Comparison of ENCODE assay signal across 26 cellular contexts in genomic region chr6:95544517-95545225, GRCh38. TPM values are rescaled to one million over a fixed set of nuclear protein-coding genes. Genes with fewer than 3 reads are reported as not detected.
DNase-seq lines count a peak whose midpoint lies in the region; ATAC-seq, FAIRE-seq and TF ChIP-seq lines count a peak whose summit lies in the region.
"Had no signal": no experiment of that assay in that cellular context is flagged by ENCODE, and none has a peak within 500 bp of the region (broad histone marks: within the 10 kb centered on the region; RNA-seq: fewer than 3 reads in every experiment).

No MANE protein-coding gene starts in this region.

- no peak overlapping the region for H3K9ac ChIP-seq in liver (ENCODE audit: low read depth in 1 of 2, low read length in 2 of 2)
- H3K9ac ChIP-seq in HepG2 (ENCODE audit: insufficient read depth, low read depth, low read length): no peak overlapping the region

- no peaks in the 10 kb centered on the region for H4K20me1 ChIP-seq in HepG2 (ENCODE audit: insufficient read depth, low read length)

- no peak for TF ChIP-seq POLR2A in HepG2 (IDR thresholded peaks at IDR 0.05; ENCODE audit: insufficient read depth in 1 of 2, low read depth in 2 of 2, low read length in 2 of 2)
- no peak for TF ChIP-seq POLR2A in vagina (IDR thresholded peaks at IDR 0.05)

- DNase-seq in HepG2 (ENCODE audit: low spot score): no peak
- no peak for DNase-seq in left ventricle myocardium superior
- no peak for DNase-seq in sciatic nerve (ENCODE audit: low spot score)
- no peak for DNase-seq in vagina (ENCODE audit: extremely low spot score in 2 of 2)
- no peak for DNase-seq in left lung
- no peak for DNase-seq in dermis blood vessel endothelial cell
- no peak for DNase-seq in NOMO-1 treated with DMSO at 0.1 percent for 48 hours (lab: John Stamatoyannopoulos, UW; ENCODE audit: unreplicated experiment)
- DNase-seq: 8988T; activated CD4-positive, alpha-beta T cell treated with anti-CD3 and anti-CD28 coated beads, Interleukin-2, amount 10 ng/mL, durations not matched to agents 7 days and 5 days; activated gamma-delta T cell treated with Interleukin-2 at 50 U/mL for 16 hours; activated T-cell treated with anti-CD3 and anti-CD28 coated beads, Interleukin-2, amount 50 U/mL, for 4 hours; CD4-positive, alpha-beta T cell; EL; head of caudate nucleus; kidney glomerular epithelial cell; mesenchymal stem cell; NCI-H1048; NCI-H1694; psoas muscle; stimulated activated CD4-positive, alpha-beta T cell treated with anti-CD3 and anti-CD28 coated beads, Interleukin-2, amount 100 ng/mL, for 24 hours; T-helper 2 cell had no signal

- no peak for FAIRE-seq in HepG2 (lab: Jason Lieb, UNC)
- FAIRE-seq: GM12878 had no signal

- BruUV-seq in HepG2 (replicated peaks; lab: Mats Ljungman, UMichigan): no TSS peak

- peaks cover 4 to 19% (median 10%) of the 10 kb centered on the region in 4 donors for H3K4me1 ChIP-seq in liver (ENCODE audit: control insufficient read depth in 4 of 4, insufficient read depth in 4 of 4, low read length in 3 of 4)
- H3K4me1 ChIP-seq in HepG2 (ENCODE audit: insufficient read depth, low read length): no peaks in the 10 kb centered on the region
- peaks cover 25% of the 10 kb centered on the region for H3K4me1 ChIP-seq in vagina
- no peaks in the 10 kb centered on the region for H3K4me1 ChIP-seq in left lung
- H3K4me1 ChIP-seq: psoas muscle had no signal

- TF ChIP-seq EP300 in HepG2 (IDR thresholded peaks at IDR 0.05; ENCODE audit: low read depth in 2 of 2, low read length in 2 of 2) (no peak), HepG2 (CRISPR knock-in tag; IDR thresholded peaks at IDR 0.05; ENCODE audit: borderline replicate concordance) (no peak)

- WGBS in liver: 17% methylated on average over 3 of the region's 3 CpGs
- WGBS in HepG2 (ENCODE audit: low lambda C conversion rate): 0% methylated on average over 3 of the region's 3 CpGs

- in situ Hi-C loops in HepG2 (cut with HindIII; ENCODE audit: extremely low pct_ligation_motif_present, low pct_unique_long_range_greater_than_20kb): no loop called here

- ATAC-seq in HepG2: no peak
- ATAC-seq in left ventricle myocardium superior: peak; percentile 31
- peak; percentile 14 for ATAC-seq in sciatic nerve
- ATAC-seq in left lung: no peak
- ATAC-seq: activated T-cell treated with anti-CD3 and anti-CD28 coated beads, Interleukin-2, amount 50 U/mL, for 4 hours; GM12878; SK-N-SH treated with all-trans-retinoic acid at 6 μM for 48 hours had no signal

- no peak overlapping the region for H3K4me2 ChIP-seq in HepG2 (ENCODE audit: low read depth, low read length)
- H3K4me2 ChIP-seq: smooth muscle cell had no signal

- TF ChIP-seq RAD21 in liver (IDR thresholded peaks at IDR 0.05) (no peak), HepG2 (CRISPR knock-in tag; IDR thresholded peaks at IDR 0.05) (no peak)

- H3K79me2 ChIP-seq in HepG2 (ENCODE audit: insufficient read depth, low read length): no peaks in the 10 kb centered on the region

- POLR2A ChIA-PET in HepG2 (lab: Yijun Ruan, JAX): no interaction called here

- CTCF ChIA-PET in HepG2 (lab: Yijun Ruan, JAX; ENCODE audit: low intra/inter-chr PET ratio, low total read pairs): no interaction called here

- H3K9me3 ChIP-seq in liver (ENCODE audit: control insufficient read depth in 4 of 4, low read length in 3 of 4) (no peaks in the 10 kb centered on the region), HepG2 (ENCODE audit: low read length) (no peaks in the 10 kb centered on the region), vagina (no peaks in the 10 kb centered on the region), left lung (no peaks in the 10 kb centered on the region)
- H3K9me3 ChIP-seq: psoas muscle had no signal

- H3K4me3 ChIP-seq in liver (ENCODE audit: low read depth in 1 of 3, low read length in 3 of 3): no peak overlapping the region
- H3K4me3 ChIP-seq in HepG2 (replicated peaks in 1 of 3; ENCODE audit: insufficient read depth in 1 of 3, low read depth in 2 of 3, low read length in 3 of 3): no peak overlapping the region
- no peak overlapping the region for H3K4me3 ChIP-seq in vagina
- no peak overlapping the region for H3K4me3 ChIP-seq in left lung
- H3K4me3 ChIP-seq: GM12878, psoas muscle, smooth muscle cell had no signal

- TF ChIP-seq CTCF in liver (IDR thresholded peaks at IDR 0.05; ENCODE audit: low read depth, low read length, missing input control) (no peak), HepG2 (CRISPR knock-in tag; IDR thresholded peaks at IDR 0.05) (no peak), vagina (IDR thresholded peaks at IDR 0.05) (no peak), left lung (IDR thresholded peaks at IDR 0.05) (no peak)

- H3K27ac ChIP-seq in liver (ENCODE audit: low read depth in 1 of 2, low read length in 2 of 2) (peak overlapping the region; percentile 32 to 38), HepG2 (ENCODE audit: extremely low read length, insufficient read depth, low read length) (no peak overlapping the region), vagina (peak overlapping the region; percentile 57), left lung (peak overlapping the region in 1 of 2 donors; percentile 13)
- H3K27ac ChIP-seq: epithelial cell of prostate, psoas muscle had no signal

- intact Hi-C loops in HepG2 (cut with micrococcal nuclease; ENCODE audit: unreplicated experiment) (no loop called here), left ventricle myocardium superior (cut with micrococcal nuclease) (no loop called here), sciatic nerve (cut with DNase I) (no loop called here), vagina (cut with DNase I) (no loop called here), left lung (cut with DNase I) (no loop called here)

- H3K27me3 ChIP-seq in liver (ENCODE audit: control insufficient read depth in 4 of 4, insufficient read depth in 4 of 4, low read length in 3 of 4): no peaks in the 10 kb centered on the region
- H3K27me3 ChIP-seq in HepG2 (ENCODE audit: control insufficient read depth in 1 of 2, insufficient read depth in 2 of 2, low read length in 2 of 2): no peaks in the 10 kb centered on the region
- no peaks in the 10 kb centered on the region for H3K27me3 ChIP-seq in vagina
- no peaks in the 10 kb centered on the region for H3K27me3 ChIP-seq in left lung

- no peak overlapping the region for H2AFZ ChIP-seq in HepG2 (ENCODE audit: low read length)

- H3K36me3 ChIP-seq in liver (ENCODE audit: control insufficient read depth in 4 of 4, insufficient read depth in 3 of 4, low read depth in 1 of 4, low read length in 3 of 4) (no peaks in the 10 kb centered on the region), HepG2 (replicated peaks in 1 of 2; ENCODE audit: control insufficient read depth in 1 of 2, insufficient read depth in 2 of 2, low read length in 2 of 2) (no peaks in the 10 kb centered on the region), vagina (no peaks in the 10 kb centered on the region), left lung (no peaks in the 10 kb centered on the region)

TF ChIP-seq in liver, 16 proteins besides CTCF, POLR2A, EP300 and RAD21 (continues in another document):
- peak; percentile 91 for TF ChIP-seq NR2F2 (IDR thresholded peaks at IDR 0.05)
- TF ChIP-seq GABPA (IDR thresholded peaks at IDR 0.05 in 1 of 2, conservative IDR thresholded peaks at IDR 0.05 in 1 of 2): no peak
- TF ChIP-seq, protein P1, sequence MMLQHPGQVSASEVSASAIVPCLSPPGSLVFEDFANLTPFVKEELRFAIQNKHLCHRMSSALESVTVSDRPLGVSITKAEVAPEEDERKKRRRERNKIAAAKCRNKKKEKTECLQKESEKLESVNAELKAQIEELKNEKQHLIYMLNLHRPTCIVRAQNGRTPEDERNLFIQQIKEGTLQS (IDR thresholded peaks at IDR 0.05): no peak
- TF ChIP-seq HNF4G (IDR thresholded peaks at IDR 0.05): no peak

TF ChIP-seq in HepG2, 621 proteins besides CTCF, POLR2A, EP300 and RAD21 (continues in another document):
- TF ChIP-seq HNRNPL (IDR thresholded peaks at IDR 0.05; ENCODE audit: low read depth, low read length) (no peak), ZSCAN22 (CRISPR knock-in tag; IDR thresholded peaks at IDR 0.05) (no peak)
- TF ChIP-seq, protein P2, sequence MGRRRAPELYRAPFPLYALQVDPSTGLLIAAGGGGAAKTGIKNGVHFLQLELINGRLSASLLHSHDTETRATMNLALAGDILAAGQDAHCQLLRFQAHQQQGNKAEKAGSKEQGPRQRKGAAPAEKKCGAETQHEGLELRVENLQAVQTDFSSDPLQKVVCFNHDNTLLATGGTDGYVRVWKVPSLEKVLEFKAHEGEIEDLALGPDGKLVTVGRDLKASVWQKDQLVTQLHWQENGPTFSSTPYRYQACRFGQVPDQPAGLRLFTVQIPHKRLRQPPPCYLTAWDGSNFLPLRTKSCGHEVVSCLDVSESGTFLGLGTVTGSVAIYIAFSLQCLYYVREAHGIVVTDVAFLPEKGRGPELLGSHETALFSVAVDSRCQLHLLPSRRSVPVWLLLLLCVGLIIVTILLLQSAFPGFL (CRISPR knock-in tag; IDR thresholded peaks at IDR 0.05): no peak

RNA-seq across cellular contexts. Expression of gene MANEA, which starts 32.7 kb away (rescaled TPM):
- total RNA-seq in liver (10 to 100 TPM in 1 of 2 donors, 1 to 10 TPM in 1; 9.7 to 37.4 TPM), HepG2 (2016; rRNA removed; fragmentation: Illumina TruSeq; extraction: Trizol) (7.6 and 10.9 TPM in 2 replicates), left ventricle myocardium superior (4.3 TPM), sciatic nerve (11.7 TPM), vagina (5.9 TPM), left lung (10 to 100 TPM; 12.9 to 18.4 TPM), dermis blood vessel endothelial cell (8.8 and 14.8 TPM in 2 replicates)
- polyA plus RNA-seq in liver (10 to 100 TPM; 16.5 to 21.3 TPM), HepG2 (2011; rRNA removed) (6.8 and 10.0 TPM in 2 replicates)
- 0.79 and 1.2 TPM in 2 replicates for total RNA-seq in HepG2 (2016; cell fraction: cytosol; rRNA removed; fragmentation: Illumina TruSeq; extraction: Trizol; ENCODE audit: low read depth)
- 8.5 and 11.1 TPM in 2 replicates for total RNA-seq in HepG2 (2016; cell fraction: insoluble cytoplasmic fraction; rRNA removed; fragmentation: Illumina TruSeq; extraction: Trizol)
- 2.2 and 2.7 TPM in 2 replicates for total RNA-seq in HepG2 (2016; cell fraction: membrane; rRNA removed; fragmentation: Illumina TruSeq; extraction: Trizol)
- 14.0 and 15.6 TPM in 2 replicates for total RNA-seq in HepG2 (2016; cell fraction: nucleus; rRNA removed; fragmentation: Illumina TruSeq; extraction: Trizol)
- 2.6 and 5.5 TPM in 2 replicates for polyA plus RNA-seq in HepG2 (2011; cell fraction: cytosol; rRNA removed)
- polyA plus RNA-seq in HepG2 (2011; cell fraction: nucleus; rRNA removed): 2.2 and 3.1 TPM in 2 replicates
- 7.8 and 8.4 TPM in 2 replicates for polyA plus RNA-seq in HepG2 (2012)
- 0.42 and 0.72 TPM in 2 replicates for polyA plus RNA-seq in HepG2 (2016; cell fraction: cytosol; fragmentation: Illumina TruSeq; extraction: Trizol; ENCODE audit: low read depth)
- 7.9 and 10.1 TPM in 2 replicates for polyA plus RNA-seq in HepG2 (2016; cell fraction: insoluble cytoplasmic fraction; fragmentation: Illumina TruSeq; extraction: Trizol; ENCODE audit: low read depth)
- polyA plus RNA-seq in HepG2 (2016; cell fraction: membrane; fragmentation: Illumina TruSeq; extraction: Trizol; ENCODE audit: low read depth): 1.3 and 1.6 TPM in 2 replicates
- polyA plus RNA-seq in HepG2 (2016; cell fraction: nucleus; fragmentation: Illumina TruSeq; extraction: Trizol; ENCODE audit: insufficient read depth, low read depth): 14.3 and 16.2 TPM in 2 replicates
- 2.4 and 2.5 TPM in 2 replicates for polyA minus RNA-seq in HepG2 (2011; rRNA and poly(A)+ RNA removed; ENCODE audit: low replicate concordance)
- 7.2 and 9.4 TPM in 2 replicates for polyA minus RNA-seq in HepG2 (2011; cell fraction: cytosol; rRNA and poly(A)+ RNA removed)
- 11.8 and 12.4 TPM in 2 replicates for polyA minus RNA-seq in HepG2 (2011; cell fraction: nucleus; rRNA and poly(A)+ RNA removed)

Comparison
In these comparisons a context has a peak if more than half of its experiments do, and no peak if none do; other contexts are left out.
1. ATAC-seq: peak in left ventricle myocardium superior (single experiment) and sciatic nerve (single experiment); none in HepG2 (single experiment) and left lung (single experiment).